16 cellular contexts compared by ENCODE assay signal in genomic region chr2:216298719-216299118, GRCh38.
DNase-seq lines count a peak whose midpoint lies in the region; ATAC-seq, FAIRE-seq and TF ChIP-seq lines count a peak whose summit lies in the region.
"Had no signal": no experiment of that assay in that cellular context is flagged by ENCODE, and none has a peak within 500 bp of the region (broad histone marks: within the 10 kb centered on the region; RNA-seq: fewer than 3 reads in every experiment).

No MANE protein-coding gene starts in this region.

- WGBS in HepG2 (ENCODE audit: low lambda C conversion rate) = 0% methylated on average over 2 of the region's 2 CpGs
- WGBS in right lobe of liver (ENCODE audit: insufficient coverage, low coverage, low lambda C conversion rate, missing lambda C conversion rate) = 54% methylated on average over 2 of the region's 2 CpGs

- H3K27ac Mint-ChIP-seq in activated T-helper 1 cell treated with anti-CD3 and anti-CD28 coated beads, Interleukin-12 subunit alpha, Interleukin-12 subunit beta, Interleukin-2, Interleukin-4 antibody, amounts not matched to agents 30 ng/mL and 10 ng/mL and 1 ng/mL, durations not matched to agents 14 hours and 24 hours and 36 hours = no peak overlapping the region
- H3K27ac Mint-ChIP-seq: activated B cell treated with CpG ODN at 0.5 μM for 24 hours had no signal

- H3K27me3 Mint-ChIP-seq in activated T-helper 1 cell treated with anti-CD3 and anti-CD28 coated beads, Interleukin-12 subunit alpha, Interleukin-12 subunit beta, Interleukin-2, Interleukin-4 antibody, amounts not matched to agents 30 ng/mL and 10 ng/mL and 1 ng/mL, durations not matched to agents 14 hours and 24 hours and 36 hours (ENCODE audit: insufficient read depth) = peaks cover 2% of the 10 kb centered on the region

- no peak overlapping the region for H3K4me3 Mint-ChIP-seq in activated T-helper 1 cell treated with anti-CD3 and anti-CD28 coated beads, Interleukin-12 subunit alpha, Interleukin-12 subunit beta, Interleukin-2, Interleukin-4 antibody, amounts not matched to agents 30 ng/mL and 10 ng/mL and 1 ng/mL, durations not matched to agents 14 hours and 24 hours and 36 hours
- H3K4me3 Mint-ChIP-seq: activated B cell treated with CpG ODN at 0.5 μM for 24 hours had no signal

- intact Hi-C loops in HepG2 (cut with micrococcal nuclease; ENCODE audit: unreplicated experiment) = no loop called here
- intact Hi-C loops in right lobe of liver (cut with DNase I) = no loop called here
- intact Hi-C loops in activated T-helper 1 cell treated with anti-CD3 and anti-CD28 coated beads, Interleukin-12 subunit alpha, Interleukin-12 subunit beta, Interleukin-2, Interleukin-4 antibody, amounts not matched to agents 30 ng/mL and 10 ng/mL and 1 ng/mL, durations not matched to agents 14 hours and 24 hours and 36 hours (cut with micrococcal nuclease) = no loop called here

- POLR2A ChIA-PET in HepG2 (lab: Yijun Ruan, JAX) = no interaction called here

- H3K9me3 ChIP-seq in HepG2 (ENCODE audit: low read length) (no peaks in the 10 kb centered on the region), right lobe of liver (no peaks in the 10 kb centered on the region), adipocyte (ENCODE audit: control insufficient read depth, low read length) (no peaks in the 10 kb centered on the region)
- H3K9me3 ChIP-seq: neutrophil, upper lobe of left lung had no signal

- H4K20me1 ChIP-seq in HepG2 (ENCODE audit: insufficient read depth, low read length) = no peaks in the 10 kb centered on the region

- H3K27ac ChIP-seq in HepG2 (ENCODE audit: extremely low read length, insufficient read depth, low read length) = no peak overlapping the region
- no peak overlapping the region for H3K27ac ChIP-seq in right lobe of liver
- H3K27ac ChIP-seq: hepatocyte, neutrophil, upper lobe of left lung had no signal

- no peaks in the 10 kb centered on the region for H3K79me2 ChIP-seq in HepG2 (ENCODE audit: insufficient read depth, low read length)
- H3K79me2 ChIP-seq: hepatocyte had no signal

- no peaks in the 10 kb centered on the region for H3K36me3 Mint-ChIP-seq in activated T-helper 1 cell treated with anti-CD3 and anti-CD28 coated beads, Interleukin-12 subunit alpha, Interleukin-12 subunit beta, Interleukin-2, Interleukin-4 antibody, amounts not matched to agents 30 ng/mL and 10 ng/mL and 1 ng/mL, durations not matched to agents 14 hours and 24 hours and 36 hours (ENCODE audit: low read depth)

- in situ Hi-C loops in HepG2 (cut with HindIII; ENCODE audit: extremely low pct_ligation_motif_present, low pct_unique_long_range_greater_than_20kb) = no loop called here

- CTCF ChIA-PET in HepG2 (lab: Yijun Ruan, JAX; ENCODE audit: low intra/inter-chr PET ratio, low total read pairs) = no interaction called here

- TF ChIP-seq CTCF in HepG2 (CRISPR knock-in tag; IDR thresholded peaks at IDR 0.05) (no peak), right lobe of liver (IDR thresholded peaks at IDR 0.05) (no peak), fibroblast of the aortic adventitia (IDR thresholded peaks at IDR 0.05; ENCODE audit: insufficient read depth, low read length) (no peak)

- H3K4me1 ChIP-seq in HepG2 (ENCODE audit: insufficient read depth, low read length) = no peaks in the 10 kb centered on the region
- no peaks in the 10 kb centered on the region for H3K4me1 ChIP-seq in right lobe of liver
- H3K4me1 ChIP-seq in adipocyte (ENCODE audit: control insufficient read depth, insufficient read depth, low read length) = peaks cover 22% of the 10 kb centered on the region
- H3K4me1 ChIP-seq: upper lobe of left lung had no signal

- peaks cover 0 to 4% of the 10 kb centered on the region in 2 experiments; a peak in 2 of 5 replicates for H3K27me3 ChIP-seq in HepG2 (ENCODE audit: control insufficient read depth in 1 of 2, insufficient read depth in 2 of 2, low read length in 2 of 2)
- no peaks in the 10 kb centered on the region for H3K27me3 ChIP-seq in right lobe of liver
- H3K27me3 ChIP-seq in adipocyte (replicated peaks; ENCODE audit: control insufficient read depth, insufficient read depth, low read length) = no peaks in the 10 kb centered on the region
- H3K27me3 ChIP-seq: hepatocyte, neutrophil, upper lobe of left lung had no signal

- TF ChIP-seq EP300 in HepG2 (IDR thresholded peaks at IDR 0.05; ENCODE audit: low read depth in 2 of 2, low read length in 2 of 2) (no peak), HepG2 (CRISPR knock-in tag; IDR thresholded peaks at IDR 0.05; ENCODE audit: borderline replicate concordance) (no peak)

- H3K36me3 ChIP-seq in HepG2 (replicated peaks in 1 of 2; ENCODE audit: control insufficient read depth in 1 of 2, insufficient read depth in 2 of 2, low read length in 2 of 2) (no peaks in the 10 kb centered on the region), right lobe of liver (no peaks in the 10 kb centered on the region), adipocyte (ENCODE audit: control insufficient read depth, insufficient read depth, low read length, severe bottlenecking) (no peaks in the 10 kb centered on the region)
- H3K36me3 ChIP-seq: neutrophil, upper lobe of left lung had no signal

- DNase-seq in HepG2 (ENCODE audit: low spot score) (no peak), right lobe of liver (no peak), adipocyte (ENCODE audit: low read depth) (peak; percentile 60), fibroblast of the aortic adventitia (ENCODE audit: low read depth) (peak; percentile 79), urothelium cell line (ENCODE audit: low spot score) (peak; percentile 57), NCI-H2081 (lab: John Stamatoyannopoulos, UW) (no peak)
- DNase-seq in activated T-helper 1 cell treated with anti-CD3 and anti-CD28 coated beads, Interleukin-12 subunit alpha, Interleukin-12 subunit beta, Interleukin-2, Interleukin-4 antibody, amounts not matched to agents 30 ng/mL and 10 ng/mL and 1 ng/mL, durations not matched to agents 14 hours and 24 hours and 36 hours (ENCODE audit: low spot score) = no peak
- DNase-seq: activated B cell treated with CpG ODN at 0.5 μM for 24 hours, DMS53, Kasumi-1, NCI-H2029 treated with DMSO at 0.1 percent for 48 hours, upper lobe of left lung had no signal

- no TSS peak for BruUV-seq in HepG2 (replicated peaks; lab: Mats Ljungman, UMichigan)

- no peak overlapping the region for H3K4me3 ChIP-seq in HepG2 (replicated peaks in 1 of 3; ENCODE audit: insufficient read depth in 1 of 3, low read depth in 2 of 3, low read length in 3 of 3)
- no peak overlapping the region for H3K4me3 ChIP-seq in right lobe of liver
- H3K4me3 ChIP-seq in adipocyte (ENCODE audit: low read length) = no peak overlapping the region
- H3K4me3 ChIP-seq in fibroblast of the aortic adventitia (ENCODE audit: low read depth, low read length) = no peak overlapping the region
- H3K4me3 ChIP-seq: hepatocyte, upper lobe of left lung had no signal

- FAIRE-seq in HepG2 (lab: Jason Lieb, UNC) (peak; percentile 32), urothelium cell line (lab: Jason Lieb, UNC) (no peak)
- FAIRE-seq: A204.1 had no signal

- no peak overlapping the region for H2AFZ ChIP-seq in HepG2 (ENCODE audit: low read length)
- H2AFZ ChIP-seq: hepatocyte had no signal

- H3K9me3 Mint-ChIP-seq in activated T-helper 1 cell treated with anti-CD3 and anti-CD28 coated beads, Interleukin-12 subunit alpha, Interleukin-12 subunit beta, Interleukin-2, Interleukin-4 antibody, amounts not matched to agents 30 ng/mL and 10 ng/mL and 1 ng/mL, durations not matched to agents 14 hours and 24 hours and 36 hours = no peaks in the 10 kb centered on the region
- H3K9me3 Mint-ChIP-seq: activated B cell treated with CpG ODN at 0.5 μM for 24 hours had no signal

- TF ChIP-seq POLR2A in HepG2 (IDR thresholded peaks at IDR 0.05; ENCODE audit: insufficient read depth in 1 of 2, low read depth in 2 of 2, low read length in 2 of 2) (no peak), right lobe of liver (IDR thresholded peaks at IDR 0.05) (no peak)

- TF ChIP-seq RAD21 in HepG2 (CRISPR knock-in tag; IDR thresholded peaks at IDR 0.05) = no peak

- H3K4me2 ChIP-seq in HepG2 (ENCODE audit: low read depth, low read length) = no peak overlapping the region
- H3K4me2 ChIP-seq: hepatocyte had no signal

- peaks cover 5% of the 10 kb centered on the region for H3K4me1 Mint-ChIP-seq in activated T-helper 1 cell treated with anti-CD3 and anti-CD28 coated beads, Interleukin-12 subunit alpha, Interleukin-12 subunit beta, Interleukin-2, Interleukin-4 antibody, amounts not matched to agents 30 ng/mL and 10 ng/mL and 1 ng/mL, durations not matched to agents 14 hours and 24 hours and 36 hours (ENCODE audit: low read depth)
- H3K4me1 Mint-ChIP-seq: activated B cell treated with CpG ODN at 0.5 μM for 24 hours had no signal

- H3K9ac ChIP-seq in HepG2 (ENCODE audit: insufficient read depth, low read depth, low read length) (no peak overlapping the region), adipocyte (ENCODE audit: low read length) (no peak overlapping the region)

- ATAC-seq in HepG2 (no peak), right lobe of liver (no peak), HG02970 (IDR thresholded peaks at IDR 0.05; ENCODE audit: low FRiP score, unreplicated experiment) (no peak)

TF ChIP-seq in HepG2, 621 proteins besides CTCF, POLR2A, EP300 and RAD21 (continues in another document):
- TF ChIP-seq MED1 (CRISPR knock-in tag; IDR thresholded peaks at IDR 0.05) (no peak), TCF12 (IDR thresholded peaks at IDR 0.05) (no peak), TCF12 (CRISPR knock-in tag; IDR thresholded peaks at IDR 0.05) (no peak)

Comparison
In these comparisons a context has a peak if more than half of its experiments do, and no peak if none do; other contexts are left out.
1. DNase-seq: peak in adipocyte (single experiment), fibroblast of the aortic adventitia (single experiment) and urothelium cell line (single experiment); none in HepG2 (single experiment), right lobe of liver (0 of 3), NCI-H2081 (0 of 2) and activated T-helper 1 cell treated with anti-CD3 and anti-CD28 coated beads, Interleukin-12 subunit alpha, Interleukin-12 subunit beta, Interleukin-2, Interleukin-4 antibody, amounts not matched to agents 30 ng/mL and 10 ng/mL and 1 ng/mL, durations not matched to agents 14 hours and 24 hours and 36 hours (single experiment).